In genomic region chr5:174576042-174576441, GRCh38 we compare ENCODE assay signal across 25 cellular contexts.
"Had no signal": no experiment of that assay in that cellular context is flagged by ENCODE, and none has a peak within 500 bp of the region (broad histone marks: within the 10 kb centered on the region; RNA-seq: fewer than 3 reads in every experiment).

No MANE protein-coding gene starts in this region.

- H3K4me2 ChIP-seq: neural progenitor cell had no signal

- FAIRE-seq: urothelium cell line had no signal

- H3K36me3 ChIP-seq: neural progenitor cell, ovary, right lobe of liver, sigmoid colon, stomach, thoracic aorta, thyroid gland, tibial nerve, upper lobe of left lung, vagina had no signal

- H2AFZ ChIP-seq: neural progenitor cell, parathyroid adenoma had no signal

- H3K27ac ChIP-seq: neural progenitor cell, ovary, parathyroid adenoma, psoas muscle, right lobe of liver, sigmoid colon, stomach, thoracic aorta, thyroid gland, tibial nerve, upper lobe of left lung, vagina had no signal

- H3K79me2 ChIP-seq: parathyroid adenoma had no signal

- H3K4me3 ChIP-seq: neural progenitor cell, ovary, psoas muscle, right lobe of liver, sigmoid colon, stomach, thoracic aorta, thyroid gland, tibial nerve, upper lobe of left lung, vagina had no signal

- H3K27me3 ChIP-seq: neural progenitor cell, ovary, thyroid gland, tibial nerve, upper lobe of left lung, vagina had no signal

- ATAC-seq: natural killer cell; psoas muscle; right cardiac atrium; right lobe of liver; stimulated activated effector memory CD8-positive, alpha-beta T cell treated with anti-CD3 and anti-CD28 coated beads, Interleukin-12 subunit alpha, Interleukin-12 subunit beta, amount 100 ng/mL, for 72 hours; stimulated activated naive B cell treated with anti-CD40 and anti-IgM and Interleukin-4, amounts not matched to agents 10 μg/mL and 1 μg/mL and 100 μg/mL, for 72 hours had no signal

- H3K9ac ChIP-seq: neural progenitor cell, parathyroid adenoma had no signal

- DNase-seq: natural killer cell; occipital lobe; ovary; posterior cingulate gyrus; psoas muscle; right cardiac atrium; right lobe of liver; sigmoid colon; small intestine; stimulated activated CD4-positive, alpha-beta T cell treated with anti-CD3 and anti-CD28 coated beads, Interleukin-15, amount 100 ng/mL, for 24 hours; stimulated activated CD4-positive, alpha-beta T cell treated with anti-CD3 and anti-CD28 coated beads, Interleukin-2, amount 100 ng/mL, for 24 hours; stimulated activated CD4-positive, alpha-beta T cell treated with anti-CD3 and anti-CD28 coated beads, Interleukin-2, amount 100 ng/mL, for 48 hours; stimulated activated CD4-positive, alpha-beta T cell treated with anti-CD3 and anti-CD28 coated beads, Interleukin-4, amount 100 ng/mL, for 24 hours; stimulated activated naive B cell treated with anti-CD40 and anti-IgM and Interleukin-4, amounts not matched to agents 10 μg/mL and 1 μg/mL and 100 μg/mL, for 72 hours; stimulated activated naive CD4-positive, alpha-beta T cell treated with Interleukin-2 at 50 U/mL for 16 hours; stomach; thyroid gland; upper lobe of left lung had no signal

- H3K9me3 ChIP-seq: ovary, psoas muscle, right lobe of liver, sigmoid colon, stomach, thoracic aorta, thyroid gland, tibial nerve, upper lobe of left lung, vagina had no signal

- H3K4me1 ChIP-seq: right lobe of liver, thyroid gland, upper lobe of left lung had no signal
